Comparison of ENCODE assay signal across 6 cellular contexts in genomic region chr4:985123-985830, GRCh38. TPM values are rescaled to one million over a fixed set of nuclear protein-coding genes. Genes with fewer than 3 reads are reported as not detected.
DNase-seq lines count a peak whose midpoint lies in the region; ATAC-seq, FAIRE-seq and TF ChIP-seq lines count a peak whose summit lies in the region.

No MANE protein-coding gene starts in this region.

- peak in 1 of 2 experiments; percentile 46 for DNase-seq in A549 (ENCODE audit: low read depth in 1 of 2, low spot score in 1 of 2)
- peak; percentile 80 to 90 (median 84) for DNase-seq in body of pancreas
- DNase-seq in SKM-1 treated with dmso at 0.1 percent for 144 hours (lab: John Stamatoyannopoulos, UW; ENCODE audit: unreplicated experiment), result no peak
- DNase-seq in D341Med (ENCODE audit: low spot score), result no peak

- H3K9me2 ChIP-seq in neural cell (ENCODE audit: insufficient read depth, low read length), result no peaks in the 10 kb centered on the region

- H2AFZ ChIP-seq in OCI-LY3 (ENCODE audit: low read depth, low read length), result peak overlapping the region; percentile 88
- H2AFZ ChIP-seq in neural cell (ENCODE audit: low read depth, low read length), result no peak overlapping the region

- H3K27ac ChIP-seq in A549, result peak overlapping the region in 1 of 2 experiments; percentile 44; a peak in 3 of 6 replicates
- H3K27ac ChIP-seq in OCI-LY3 (ENCODE audit: low read length), result no peak overlapping the region
- H3K27ac ChIP-seq in body of pancreas, result peak overlapping the region in 3 of 4 donors; percentile 15 to 66 (median 16)
- H3K27ac ChIP-seq in neural cell (ENCODE audit: low read length), result no peak overlapping the region

- POLR2A ChIA-PET in A549 (lab: Yijun Ruan, JAX), result no interaction called here

- TF ChIP-seq EP300 in A549 (IDR thresholded peaks at IDR 0.05) (no peak), neural cell (conservative IDR thresholded peaks at IDR 0.05; ENCODE audit: poor library complexity, severe bottlenecking) (no peak)

- H3K27me3 ChIP-seq in OCI-LY3 (ENCODE audit: low read depth, low read length) (no peaks in the 10 kb centered on the region), body of pancreas (no peaks in the 10 kb centered on the region), neural cell (ENCODE audit: insufficient read depth, low read depth, low read length) (no peaks in the 10 kb centered on the region)

- CTCF ChIA-PET in A549 (lab: Yijun Ruan, JAX), result no interaction called here

- H3F3A ChIP-seq in neural cell (ENCODE audit: insufficient read depth, low read length, poor library complexity, severe bottlenecking), result no peaks in the 10 kb centered on the region

- WGBS in A549 (ENCODE audit: missing lambda C conversion rate), result 76% methylated on average over 11 of the region's 23 CpGs
- WGBS in body of pancreas, 2 donors, result 24 to 55% methylated on average over 10 to 23 of the region's 23 CpGs

- H3K9me3 ChIP-seq in A549, result no peaks in the 10 kb centered on the region
- no peaks in the 10 kb centered on the region for H3K9me3 ChIP-seq in OCI-LY3 (ENCODE audit: insufficient read depth, low read length)
- H3K9me3 ChIP-seq in body of pancreas, result no peaks in the 10 kb centered on the region
- H3K9me3 ChIP-seq in neural cell (ENCODE audit: low read length), result no peaks in the 10 kb centered on the region

- TF ChIP-seq POLR2A in A549 (IDR thresholded peaks at IDR 0.05; ENCODE audit: low read length), result no peak
- peak in 2 of 3 donors; percentile 46 to 48 for TF ChIP-seq POLR2A in body of pancreas (IDR thresholded peaks at IDR 0.05)

- H3K36me3 ChIP-seq in OCI-LY3 (replicated peaks; ENCODE audit: low read depth, low read length) (no peaks in the 10 kb centered on the region), body of pancreas (replicated peaks in 1 of 2; ENCODE audit: insufficient read depth in 1 of 2, low read depth in 2 of 2) (no peaks in the 10 kb centered on the region), neural cell (ENCODE audit: insufficient read depth, low read length) (no peaks in the 10 kb centered on the region)

- no peak for TF ChIP-seq CTCF in A549 (IDR thresholded peaks at IDR 0.05)
- TF ChIP-seq CTCF in OCI-LY3 (IDR thresholded peaks at IDR 0.05; ENCODE audit: low read depth, low read length), result no peak
- TF ChIP-seq CTCF in body of pancreas (IDR thresholded peaks at IDR 0.05), result peak in 1 of 7 experiments; percentile 6
- no peak for TF ChIP-seq CTCF in neural cell (IDR thresholded peaks at IDR 0.05; ENCODE audit: poor library complexity, severe bottlenecking)

- H3K79me2 ChIP-seq in OCI-LY3 (ENCODE audit: low read length) (no peaks in the 10 kb centered on the region), neural cell (replicated peaks; ENCODE audit: insufficient read depth, low read length) (no peaks in the 10 kb centered on the region)

- H3K4me3 ChIP-seq in A549, result no peak overlapping the region
- H3K4me3 ChIP-seq in OCI-LY3 (ENCODE audit: low read length), result peak overlapping the region; percentile 76
- H3K4me3 ChIP-seq in body of pancreas, result no peak overlapping the region
- peak overlapping the region; percentile 77 for H3K4me3 ChIP-seq in neural cell (ENCODE audit: low read length)

- H4K20me1 ChIP-seq in OCI-LY3 (ENCODE audit: insufficient read depth, low read length) (no peaks in the 10 kb centered on the region), neural cell (ENCODE audit: insufficient read depth) (no peaks in the 10 kb centered on the region)

- H3K9ac ChIP-seq in OCI-LY3 (ENCODE audit: low read length) (peak overlapping the region; percentile 44), neural cell (ENCODE audit: low read length) (no peak overlapping the region)

- intact Hi-C loops in body of pancreas (cut with DNase I), result no loop called here

- H3K4me1 ChIP-seq in A549, result peaks cover 10% of the 10 kb centered on the region; the same call in 2 of the 3 replicates
- H3K4me1 ChIP-seq in OCI-LY3 (ENCODE audit: low read length), result peaks cover 22% of the 10 kb centered on the region
- H3K4me1 ChIP-seq in body of pancreas, result peaks cover 32% of the 10 kb centered on the region

- TF ChIP-seq RAD21 in A549 (conservative IDR thresholded peaks at IDR 0.05 in 1 of 2, IDR thresholded peaks at IDR 0.05 in 1 of 2) (no peak), neural cell (conservative IDR thresholded peaks at IDR 0.05) (no peak)

- FAIRE-seq in A549 (lab: Jason Lieb, UNC), result no peak

- peak overlapping the region; percentile 83 for H3K4me2 ChIP-seq in A549
- peak overlapping the region; percentile 97 for H3K4me2 ChIP-seq in OCI-LY3 (ENCODE audit: low read length)
- H3K4me2 ChIP-seq in neural cell (ENCODE audit: low read length), result peak overlapping the region; percentile 89

- ATAC-seq in A549, result peak; percentile 17 to 18; a peak in 3 of 6 replicates
- ATAC-seq in body of pancreas, result peak; percentile 75

TF ChIP-seq in A549, 52 proteins besides CTCF, POLR2A, EP300 and RAD21:
- no peak for TF ChIP-seq ZC3H11A (IDR thresholded peaks at IDR 0.05)
- no peak for TF ChIP-seq ZNF302 (CRISPR knock-in tag; IDR thresholded peaks at IDR 0.05)

TF ChIP-seq in neural cell, 6 proteins besides CTCF, POLR2A, EP300 and RAD21 (continues in another document):
- TF ChIP-seq POLR2AphosphoS5 (IDR thresholded peaks at IDR 0.05), result no peak
- TF ChIP-seq EZH2 (IDR thresholded peaks at IDR 0.05; ENCODE audit: borderline replicate concordance, insufficient read depth, low read length, poor library complexity, severe bottlenecking), result no peak
- TF ChIP-seq SMC3 (conservative IDR thresholded peaks at IDR 0.05; ENCODE audit: poor library complexity), result no peak
- TF ChIP-seq TAF1 (IDR thresholded peaks at IDR 0.05; ENCODE audit: low read depth), result no peak
- TF ChIP-seq MXI1 (conservative IDR thresholded peaks at IDR 0.05; ENCODE audit: poor library complexity, severe bottlenecking), result no peak

RNA-seq across cellular contexts. Expression of gene IDUA, which starts 1.6 kb away (rescaled TPM):
- polyA plus RNA-seq in A549 (2011; rRNA removed) (3.1 and 4.2 TPM in 2 replicates), A549 (2017; fragmentation: RNase III; extraction: RNeasy Plus Mini Kit Qiagen cat#74134 plus additional on column Dnase treatment) (13.9 to 19.4 TPM (median 19.2 TPM) in 3 replicates), neural cell (11.8 and 12.7 TPM in 2 replicates)
- polyA plus RNA-seq in A549 (2012; cell fraction: cytosol; rRNA removed), result 3.0 and 4.1 TPM in 2 replicates
- 65.6 and 96.4 TPM in 2 replicates for polyA plus RNA-seq in A549 (2012; cell fraction: nucleus; rRNA removed)
- polyA minus RNA-seq in A549 (2011; rRNA and poly(A)+ RNA removed), result 3.0 and 4.0 TPM in 2 replicates
- total RNA-seq in body of pancreas, result 10 to 100 TPM; 30.0 to 37.6 TPM
- polyA minus RNA-seq in neural cell, result 12.4 and 13.1 TPM in 2 replicates

RNA-seq across cellular contexts. Expression of gene SLC26A1, which starts 7.9 kb away (rescaled TPM):
- polyA plus RNA-seq in A549 (2011; rRNA removed) (0.09 and 0.23 TPM in 2 replicates), A549 (2017; fragmentation: RNase III; extraction: RNeasy Plus Mini Kit Qiagen cat#74134 plus additional on column Dnase treatment) (0.30 to 0.61 TPM (median 0.50 TPM) in 3 replicates), neural cell (0.12 and 1.1 TPM in 2 replicates)
- 0.30 and 0.45 TPM in 2 replicates for polyA plus RNA-seq in A549 (2012; cell fraction: cytosol; rRNA removed)
- polyA plus RNA-seq in A549 (2012; cell fraction: nucleus; rRNA removed), result 1.3 and 1.7 TPM in 2 replicates
- polyA minus RNA-seq in A549 (2011; rRNA and poly(A)+ RNA removed), result 0.62 and 0.83 TPM in 2 replicates
- 1 to 10 TPM; 1.6 TPM for total RNA-seq in body of pancreas
- polyA minus RNA-seq in neural cell, result 0.49 and 0.69 TPM in 2 replicates

RNA-seq across cellular contexts. Expression of gene DGKQ, which starts 11.9 kb away (rescaled TPM):
- 2.7 and 3.3 TPM in 2 replicates for polyA plus RNA-seq in A549 (2011; rRNA removed)
- 7.5 and 10.4 TPM in 2 replicates for polyA plus RNA-seq in A549 (2012; cell fraction: cytosol; rRNA removed)
- polyA plus RNA-seq in A549 (2012; cell fraction: nucleus; rRNA removed), result 37.7 and 46.1 TPM in 2 replicates
- 6.2 to 7.8 TPM (median 7.0 TPM) in 3 replicates for polyA plus RNA-seq in A549 (2017; fragmentation: RNase III; extraction: RNeasy Plus Mini Kit Qiagen cat#74134 plus additional on column Dnase treatment)
- 2.7 and 3.2 TPM in 2 replicates for polyA minus RNA-seq in A549 (2011; rRNA and poly(A)+ RNA removed)
- 10 to 100 TPM; 13.2 to 17.5 TPM for total RNA-seq in body of pancreas
- polyA plus RNA-seq in neural cell, result 32.4 and 46.0 TPM in 2 replicates
- polyA minus RNA-seq in neural cell, result 18.9 and 20.5 TPM in 2 replicates

RNA-seq across cellular contexts. Expression of gene FGFRL1, which starts 26.1 kb away (rescaled TPM):
- 4.7 and 8.3 TPM in 2 replicates for polyA plus RNA-seq in A549 (2011; rRNA removed)
- 26.5 and 32.6 TPM in 2 replicates for polyA plus RNA-seq in A549 (2012; cell fraction: cytosol; rRNA removed)
- 32.5 and 64.4 TPM in 2 replicates for polyA plus RNA-seq in A549 (2012; cell fraction: nucleus; rRNA removed)
- polyA plus RNA-seq in A549 (2017; fragmentation: RNase III; extraction: RNeasy Plus Mini Kit Qiagen cat#74134 plus additional on column Dnase treatment), result 11.2 to 11.4 TPM (median 11.2 TPM) in 3 replicates
- 40.2 and 49.5 TPM in 2 replicates for polyA minus RNA-seq in A549 (2011; rRNA and poly(A)+ RNA removed)
- total RNA-seq in body of pancreas, result 10 to 100 TPM; 38.7 to 50.4 TPM
- 0.97 and 3.3 TPM in 2 replicates for polyA plus RNA-seq in neural cell
- 0.46 and 0.73 TPM in 2 replicates for polyA minus RNA-seq in neural cell

RNA-seq across cellular contexts. Expression of gene TMEM175, which starts 53.0 kb away (rescaled TPM):
- polyA plus RNA-seq in A549 (2011; rRNA removed), result 19.4 and 26.5 TPM in 2 replicates
- polyA plus RNA-seq in A549 (2012; cell fraction: cytosol; rRNA removed), result 24.5 and 25.2 TPM in 2 replicates
- 174 and 196 TPM in 2 replicates for polyA plus RNA-seq in A549 (2012; cell fraction: nucleus; rRNA removed)
- 14.8 to 16.7 TPM (median 15.7 TPM) in 3 replicates for polyA plus RNA-seq in A549 (2017; fragmentation: RNase III; extraction: RNeasy Plus Mini Kit Qiagen cat#74134 plus additional on column Dnase treatment)
- 16.5 and 22.9 TPM in 2 replicates for polyA minus RNA-seq in A549 (2011; rRNA and poly(A)+ RNA removed)
- total RNA-seq in body of pancreas, result 10 to 100 TPM; 40.2 to 65.3 TPM
- polyA plus RNA-seq in neural cell, result 36.9 and 38.0 TPM in 2 replicates
- 19.0 and 20.4 TPM in 2 replicates for polyA minus RNA-seq in neural cell

Comparison
In these comparisons a context has a peak if more than half of its experiments do, and no peak if none do; other contexts are left out.
1. DNase-seq: peak in body of pancreas (4 of 4); none in SKM-1 treated with dmso at 0.1 percent for 144 hours (single experiment) and D341Med (single experiment).
2. H3K27ac ChIP-seq: peak in body of pancreas (3 of 4); none in OCI-LY3 (single experiment) and neural cell (single experiment).
3. H3K4me3 ChIP-seq: peak in OCI-LY3 (single experiment) and neural cell (single experiment); none in A549 (single experiment) and body of pancreas (0 of 2).
4. Peak in every context shown above with its lines, with median percentiles within 50 percentile points of each other: H3K4me2 ChIP-seq.